ENCODE assay signal across 8 cellular contexts in the genomic region with DNA sequence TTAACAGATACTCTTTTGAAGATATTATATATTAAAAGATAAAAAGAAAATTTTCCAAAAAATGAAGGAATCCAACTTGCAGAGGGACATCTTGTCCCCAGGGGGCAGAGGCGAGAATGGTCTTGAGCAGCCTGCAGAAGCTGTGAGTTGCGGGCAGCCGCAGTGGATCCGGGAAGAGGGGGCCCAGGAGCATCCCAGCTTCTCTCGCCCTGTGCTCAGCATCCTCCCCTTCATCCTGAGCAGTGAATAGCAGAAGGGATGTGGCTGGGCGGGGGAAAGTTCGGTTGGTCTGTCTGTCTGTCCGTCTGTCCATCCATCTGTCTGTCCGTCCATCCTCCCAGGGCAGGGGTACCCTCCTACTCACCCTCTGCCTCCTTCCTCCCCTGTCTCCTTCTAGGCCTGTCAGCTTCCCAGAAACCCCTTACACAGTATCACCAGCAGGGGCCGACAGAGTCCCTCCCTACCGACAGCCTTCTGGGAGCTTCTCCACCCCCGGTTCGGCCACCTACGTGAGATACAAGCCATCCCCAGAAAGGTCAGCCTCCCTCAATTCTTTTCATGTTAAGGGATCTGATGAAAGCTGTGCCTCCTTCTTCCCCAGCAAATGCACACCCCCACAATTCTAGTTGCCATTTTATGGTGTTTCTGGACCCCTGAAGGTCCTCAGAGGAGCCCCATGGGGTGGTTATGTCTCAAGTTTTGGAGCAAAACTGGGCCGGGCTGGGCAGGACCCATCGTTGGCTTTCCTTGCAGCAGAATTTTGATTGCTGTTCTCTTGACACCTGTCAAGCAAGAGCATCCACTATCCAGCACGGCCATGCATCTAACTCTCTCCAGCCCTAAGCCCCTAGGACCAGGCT.
DNase-seq lines count a peak whose midpoint lies in the region; ATAC-seq and TF ChIP-seq lines count a peak whose summit lies in the region.

No MANE protein-coding gene starts in this region.

- DNase-seq in A673 (ENCODE audit: low spot score) (peak; percentile 76), GM13977 (ENCODE audit: low spot score) (peak; percentile 58), NCI-H446 treated with DMSO at 0.1 percent for 48 hours (lab: John Stamatoyannopoulos, UW) (peak; percentile 21), esophagus muscularis mucosa (ENCODE audit: extremely low spot score) (no peak), testis (peak; percentile 81)
- DNase-seq in activated CD8-positive, alpha-beta memory T cell treated with anti-CD3 and anti-CD28 coated beads for 24 hours = peak; percentile 66
- DNase-seq in naive thymus-derived CD4-positive, alpha-beta T cell = peak in 3 of 9 donors; percentile 13 to 46 (median 16)

- BruUV-seq in A673 (replicated peaks; lab: Mats Ljungman, UMichigan) = no TSS peak

- 56% methylated on average over 15 of the region's 17 CpGs for WGBS in esophagus muscularis mucosa
- WGBS in testis, 2 donors = 61 to 73% methylated on average over 17 of the region's 17 CpGs

- peak overlapping the region in 1 of 9 donors; percentile 63 for H3K27ac Mint-ChIP-seq in naive thymus-derived CD4-positive, alpha-beta T cell

- H3K9me3 Mint-ChIP-seq in naive thymus-derived CD4-positive, alpha-beta T cell = no peaks in the 10 kb centered on the region

- CTCF ChIA-PET in A673 (lab: Charles Lee) = interaction anchor here (0.6 to 1.3 kb wide), 10 partner anchors 8 to 240 kb away, joined by 3 to 7 read pairs (median 4); a partner anchor contains a TSS
- CTCF ChIA-PET in naive thymus-derived CD4-positive, alpha-beta T cell (lab: Charles Lee) = no interaction called here

- H3K4me3 Mint-ChIP-seq in naive thymus-derived CD4-positive, alpha-beta T cell = no peak overlapping the region

- H3K4me3 ChIP-seq in A673 (ENCODE audit: low read depth, low read length, poor library complexity, severe bottlenecking) = no peak overlapping the region
- H3K4me3 ChIP-seq in esophagus muscularis mucosa = no peak overlapping the region
- no peak overlapping the region for H3K4me3 ChIP-seq in naive thymus-derived CD4-positive, alpha-beta T cell (ENCODE audit: low read length)
- H3K4me3 ChIP-seq in testis = no peak overlapping the region

- H3K27ac ChIP-seq in A673 (ENCODE audit: low read depth, low read length, poor library complexity, severe bottlenecking) (no peak overlapping the region), esophagus muscularis mucosa (replicated peaks in 1 of 4) (no peak overlapping the region), testis (no peak overlapping the region)
- no peak overlapping the region for H3K27ac ChIP-seq in naive thymus-derived CD4-positive, alpha-beta T cell (ENCODE audit: low read depth, low read length)

- TF ChIP-seq CTCF in A673 (conservative IDR thresholded peaks at IDR 0.05; ENCODE audit: low read depth, low read length) (peak; percentile 84), GM13977 (IDR thresholded peaks at IDR 0.05; ENCODE audit: extremely low read depth, insufficient read depth, missing control alignments) (peak; percentile 60), esophagus muscularis mucosa (IDR thresholded peaks at IDR 0.05) (peak; percentile 47 to 63 (median 51)), testis (IDR thresholded peaks at IDR 0.05) (peak; percentile 40 to 73 (median 66))

- POLR2A ChIA-PET in A673 (lab: Charles Lee; ENCODE audit: low non-redundant PET) = no interaction called here
- POLR2A ChIA-PET in naive thymus-derived CD4-positive, alpha-beta T cell (lab: Charles Lee) = no interaction called here

- H3K36me3 Mint-ChIP-seq in naive thymus-derived CD4-positive, alpha-beta T cell = peaks cover 0 to 29% (median 16%) of the 10 kb centered on the region in 5 donors

- in situ Hi-C loops in GM13977 (cut with MboI; ENCODE audit: low pct_unique_long_range_greater_than_20kb, low sequenced_read_pairs, unreplicated experiment) = no loop called here

- TF ChIP-seq EP300 in esophagus muscularis mucosa (IDR thresholded peaks at IDR 0.05) = no peak

- no peaks in the 10 kb centered on the region for H3K36me3 ChIP-seq in A673 (ENCODE audit: insufficient read depth, low read length, poor library complexity, severe bottlenecking)
- peaks cover 0 to 29% (median 9%) of the 10 kb centered on the region in 4 donors for H3K36me3 ChIP-seq in esophagus muscularis mucosa
- H3K36me3 ChIP-seq in naive thymus-derived CD4-positive, alpha-beta T cell (ENCODE audit: control insufficient read depth in 2 of 3, insufficient read depth in 3 of 3, low read length in 3 of 3) = peaks cover 0 to 15% (median 0%) of the 10 kb centered on the region in 3 experiments
- no peaks in the 10 kb centered on the region for H3K36me3 ChIP-seq in testis (ENCODE audit: low read depth, missing control alignments)

- TF ChIP-seq POLR2A in esophagus muscularis mucosa (IDR thresholded peaks at IDR 0.05; ENCODE audit: low read depth) (no peak), testis (IDR thresholded peaks at IDR 0.05) (no peak)

- no peaks in the 10 kb centered on the region for H3K27me3 ChIP-seq in A673 (replicated peaks; ENCODE audit: insufficient read depth, low read depth, low read length, poor library complexity)
- H3K27me3 ChIP-seq in esophagus muscularis mucosa = no peaks in the 10 kb centered on the region
- H3K27me3 ChIP-seq in naive thymus-derived CD4-positive, alpha-beta T cell (ENCODE audit: control insufficient read depth in 2 of 2, insufficient read depth in 2 of 2, low read length in 2 of 2) = no peaks in the 10 kb centered on the region
- no peaks in the 10 kb centered on the region for H3K27me3 ChIP-seq in testis

- no peaks in the 10 kb centered on the region for H3K4me1 ChIP-seq in A673 (ENCODE audit: insufficient read depth, low read length, poor library complexity, severe bottlenecking)
- no peaks in the 10 kb centered on the region for H3K4me1 ChIP-seq in esophagus muscularis mucosa
- H3K4me1 ChIP-seq in naive thymus-derived CD4-positive, alpha-beta T cell (ENCODE audit: control insufficient read depth in 2 of 2, insufficient read depth in 2 of 2, low read length in 2 of 2) = no peaks in the 10 kb centered on the region
- H3K4me1 ChIP-seq in testis = no peaks in the 10 kb centered on the region

- peak; percentile 56 for ATAC-seq in naive thymus-derived CD4-positive, alpha-beta T cell
- ATAC-seq in GM21576 (IDR thresholded peaks at IDR 0.05; ENCODE audit: unreplicated experiment) = no peak

- H3K4me1 Mint-ChIP-seq in naive thymus-derived CD4-positive, alpha-beta T cell = peaks cover 0 to 7% (median 0%) of the 10 kb centered on the region in 7 donors

- H3K9me3 ChIP-seq in A673 (ENCODE audit: low read depth, low read length, poor library complexity, severe bottlenecking) (no peaks in the 10 kb centered on the region), esophagus muscularis mucosa (no peaks in the 10 kb centered on the region), testis (no peaks in the 10 kb centered on the region)
- H3K9me3 ChIP-seq in naive thymus-derived CD4-positive, alpha-beta T cell (ENCODE audit: control insufficient read depth in 2 of 3, low read length in 3 of 3) = no peaks in the 10 kb centered on the region

- intact Hi-C loops in A673 (cut with micrococcal nuclease; ENCODE audit: unreplicated experiment) (loop anchor here (10.0 kb wide), 2 partner anchors 82 to 192 kb away; a partner anchor contains a TSS), esophagus muscularis mucosa (cut with DNase I) (no loop called here), testis (cut with DNase I; ENCODE audit: low total_unique reads) (no loop called here)
- intact Hi-C loops in naive thymus-derived CD4-positive, alpha-beta T cell (cut with micrococcal nuclease) = loop anchor here (1.0 to 2.0 kb wide), 2 partner anchors 193 to 240 kb away; a partner anchor contains a TSS

- H3K27me3 Mint-ChIP-seq in naive thymus-derived CD4-positive, alpha-beta T cell = no peaks in the 10 kb centered on the region

Comparison
In these comparisons a context has a peak if more than half of its experiments do, and no peak if none do; other contexts are left out.
1. intact Hi-C loops: an anchor here in A673 (10.0 kb wide) and naive thymus-derived CD4-positive, alpha-beta T cell (1.0 to 2.0 kb wide); none called in esophagus muscularis mucosa and testis.